ENCODE assay signal across 8 cellular contexts in genomic region chr6:138105880-138106664, GRCh38. TPM values are rescaled to one million over a fixed set of nuclear protein-coding genes. Genes with fewer than 3 reads are reported as not detected.
A peak's percentile ranks its signal among the peaks of the same experiment; 100 is the strongest.
DNase-seq lines count a peak whose midpoint lies in the region; ATAC-seq and TF ChIP-seq lines count a peak whose summit lies in the region.

No MANE protein-coding gene starts in this region.

- H3K36me3 ChIP-seq in BJ (ENCODE audit: control insufficient read depth, insufficient read depth, low read length) (no peaks in the 10 kb centered on the region), KMS-11 (ENCODE audit: insufficient read depth) (no peaks in the 10 kb centered on the region), urinary bladder (ENCODE audit: insufficient read depth) (no peaks in the 10 kb centered on the region)

- TF ChIP-seq CTCF in BJ (IDR thresholded peaks at IDR 0.05; ENCODE audit: insufficient read depth, low read depth, low read length) (no peak), KMS-11 (conservative IDR thresholded peaks at IDR 0.05; ENCODE audit: low read depth, low read length) (no peak), astrocyte of the spinal cord (IDR thresholded peaks at IDR 0.05; ENCODE audit: low read depth, low read length) (no peak)

- peak; percentile 14 for ATAC-seq in left colon
- ATAC-seq in GM18511 (IDR thresholded peaks at IDR 0.05; ENCODE audit: unreplicated experiment): no peak

- H3K79me2 ChIP-seq in KMS-11 (ENCODE audit: insufficient read depth, low read depth): 0 out of 2 replicates have a peak, but pooled peaks cover 8% of the 10 kb centered on the region

- CTCF ChIA-PET in BJ (lab: Yijun Ruan, JAX): interaction anchor here (0.9 to 3.4 kb wide), 6 partner anchors 9 to 298 kb away, joined by 3 to 48 read pairs (median 5); partner anchors contain the start of gene HEBP2

- POLR2A ChIA-PET in BJ (lab: Charles Lee): no interaction called here

- H3K9ac ChIP-seq in KMS-11: peak overlapping the region; percentile 86; the same call in 1 of the 2 replicates

- DNase-seq in BJ (ENCODE audit: low read depth) (no peak), astrocyte of the spinal cord (ENCODE audit: low read depth, low spot score) (peak; percentile 59), left colon (no peak), RPMI8226 (no peak), medulla oblongata (ENCODE audit: extremely low spot score) (no peak)

- H3K4me1 ChIP-seq in KMS-11 (ENCODE audit: low read depth, poor library complexity, severe bottlenecking) (peaks cover 23% of the 10 kb centered on the region), urinary bladder (ENCODE audit: insufficient read depth) (no peaks in the 10 kb centered on the region)

- H3K4me2 ChIP-seq in KMS-11: peak overlapping the region; percentile 98

- H3K27me3 ChIP-seq in BJ (ENCODE audit: control insufficient read depth, insufficient read depth, low read length) (peaks cover 4% of the 10 kb centered on the region), KMS-11 (ENCODE audit: insufficient read depth, low read depth) (no peaks in the 10 kb centered on the region)

- 32% methylated on average over 10 of the region's 10 CpGs for WGBS in urinary bladder

- H3K4me3 ChIP-seq in BJ (ENCODE audit: low read depth, low read length): peak overlapping the region; percentile 84
- no peak overlapping the region for H3K4me3 ChIP-seq in KMS-11 (IDR thresholded peaks at IDR 0.05; ENCODE audit: insufficient read depth, low read depth, low read length)
- H3K4me3 ChIP-seq in astrocyte of the spinal cord (ENCODE audit: low read depth, low read length): peak overlapping the region; percentile 77
- peak overlapping the region; percentile 39 for H3K4me3 ChIP-seq in urinary bladder (ENCODE audit: low read depth, low read length)

- intact Hi-C loops in left colon (cut with DNase I, micrococcal nuclease): loop anchor here in 1 of 2 donors (5.0 kb wide), 1 partner anchor 399 kb away; no protein-coding TSS in a partner anchor

- peak overlapping the region; percentile 95 for H2AFZ ChIP-seq in KMS-11 (ENCODE audit: low read depth)

- in situ Hi-C loops in astrocyte of the spinal cord (cut with HindIII; ENCODE audit: low sequenced_read_pairs): no loop called here

- H3K27ac ChIP-seq in KMS-11 (peak overlapping the region; percentile 62; the same call in 1 of the 2 replicates), urinary bladder (ENCODE audit: low read depth) (peak overlapping the region; percentile 44)

- H4K20me1 ChIP-seq in KMS-11 (ENCODE audit: insufficient read depth): no peaks in the 10 kb centered on the region

RNA-seq across cellular contexts. Expression of gene PERP, which starts 1.1 kb away (rescaled TPM):
- polyA plus RNA-seq in BJ (2011; rRNA removed) (47.5 and 52.3 TPM in 2 replicates), urinary bladder (28.8 TPM)
- 19.3 and 23.6 TPM in 2 replicates for polyA minus RNA-seq in BJ (2011; rRNA and poly(A)+ RNA removed)
- total RNA-seq in left colon (10 to 100 TPM; 64.3 to 81.2 TPM), urinary bladder (27.6 TPM)

RNA-seq across cellular contexts. Expression of gene ARFGEF3, which starts 55.7 kb away (rescaled TPM):
- polyA plus RNA-seq in BJ (2011; rRNA removed) (0.27 and 0.36 TPM in 2 replicates), urinary bladder (1.3 TPM)
- 0.62 and 0.72 TPM in 2 replicates for polyA minus RNA-seq in BJ (2011; rRNA and poly(A)+ RNA removed)
- total RNA-seq in left colon (10 to 100 TPM; 19.1 to 24.8 TPM), urinary bladder (9.6 TPM)
